ENCODE assay signal across 1 cellular context in the genomic region with DNA sequence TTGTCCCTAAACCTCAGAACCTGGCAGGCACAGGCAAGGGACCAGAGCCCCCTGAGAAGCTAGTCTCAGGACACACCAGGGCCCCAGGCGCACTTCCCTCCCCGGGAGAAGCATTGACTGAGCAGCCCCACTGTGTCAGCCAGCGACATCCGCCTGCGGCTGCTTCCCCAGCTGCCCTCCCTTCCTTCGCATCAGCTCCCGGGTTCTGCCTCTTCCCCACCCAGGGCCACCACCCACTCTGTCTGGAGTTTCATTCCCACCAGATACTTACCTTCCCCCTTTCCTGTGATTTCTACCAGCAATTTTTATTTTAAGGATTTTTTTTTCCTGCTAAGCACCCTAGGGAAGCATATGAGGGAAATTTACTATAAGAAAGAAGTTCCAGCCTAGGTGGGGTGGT.
TF ChIP-seq lines count a peak whose summit lies in the region.

No MANE protein-coding gene starts in this region.

TF ChIP-seq in GM23338, 12 proteins besides CTCF, POLR2A, EP300 and RAD21:
- TF ChIP-seq, protein P1, sequence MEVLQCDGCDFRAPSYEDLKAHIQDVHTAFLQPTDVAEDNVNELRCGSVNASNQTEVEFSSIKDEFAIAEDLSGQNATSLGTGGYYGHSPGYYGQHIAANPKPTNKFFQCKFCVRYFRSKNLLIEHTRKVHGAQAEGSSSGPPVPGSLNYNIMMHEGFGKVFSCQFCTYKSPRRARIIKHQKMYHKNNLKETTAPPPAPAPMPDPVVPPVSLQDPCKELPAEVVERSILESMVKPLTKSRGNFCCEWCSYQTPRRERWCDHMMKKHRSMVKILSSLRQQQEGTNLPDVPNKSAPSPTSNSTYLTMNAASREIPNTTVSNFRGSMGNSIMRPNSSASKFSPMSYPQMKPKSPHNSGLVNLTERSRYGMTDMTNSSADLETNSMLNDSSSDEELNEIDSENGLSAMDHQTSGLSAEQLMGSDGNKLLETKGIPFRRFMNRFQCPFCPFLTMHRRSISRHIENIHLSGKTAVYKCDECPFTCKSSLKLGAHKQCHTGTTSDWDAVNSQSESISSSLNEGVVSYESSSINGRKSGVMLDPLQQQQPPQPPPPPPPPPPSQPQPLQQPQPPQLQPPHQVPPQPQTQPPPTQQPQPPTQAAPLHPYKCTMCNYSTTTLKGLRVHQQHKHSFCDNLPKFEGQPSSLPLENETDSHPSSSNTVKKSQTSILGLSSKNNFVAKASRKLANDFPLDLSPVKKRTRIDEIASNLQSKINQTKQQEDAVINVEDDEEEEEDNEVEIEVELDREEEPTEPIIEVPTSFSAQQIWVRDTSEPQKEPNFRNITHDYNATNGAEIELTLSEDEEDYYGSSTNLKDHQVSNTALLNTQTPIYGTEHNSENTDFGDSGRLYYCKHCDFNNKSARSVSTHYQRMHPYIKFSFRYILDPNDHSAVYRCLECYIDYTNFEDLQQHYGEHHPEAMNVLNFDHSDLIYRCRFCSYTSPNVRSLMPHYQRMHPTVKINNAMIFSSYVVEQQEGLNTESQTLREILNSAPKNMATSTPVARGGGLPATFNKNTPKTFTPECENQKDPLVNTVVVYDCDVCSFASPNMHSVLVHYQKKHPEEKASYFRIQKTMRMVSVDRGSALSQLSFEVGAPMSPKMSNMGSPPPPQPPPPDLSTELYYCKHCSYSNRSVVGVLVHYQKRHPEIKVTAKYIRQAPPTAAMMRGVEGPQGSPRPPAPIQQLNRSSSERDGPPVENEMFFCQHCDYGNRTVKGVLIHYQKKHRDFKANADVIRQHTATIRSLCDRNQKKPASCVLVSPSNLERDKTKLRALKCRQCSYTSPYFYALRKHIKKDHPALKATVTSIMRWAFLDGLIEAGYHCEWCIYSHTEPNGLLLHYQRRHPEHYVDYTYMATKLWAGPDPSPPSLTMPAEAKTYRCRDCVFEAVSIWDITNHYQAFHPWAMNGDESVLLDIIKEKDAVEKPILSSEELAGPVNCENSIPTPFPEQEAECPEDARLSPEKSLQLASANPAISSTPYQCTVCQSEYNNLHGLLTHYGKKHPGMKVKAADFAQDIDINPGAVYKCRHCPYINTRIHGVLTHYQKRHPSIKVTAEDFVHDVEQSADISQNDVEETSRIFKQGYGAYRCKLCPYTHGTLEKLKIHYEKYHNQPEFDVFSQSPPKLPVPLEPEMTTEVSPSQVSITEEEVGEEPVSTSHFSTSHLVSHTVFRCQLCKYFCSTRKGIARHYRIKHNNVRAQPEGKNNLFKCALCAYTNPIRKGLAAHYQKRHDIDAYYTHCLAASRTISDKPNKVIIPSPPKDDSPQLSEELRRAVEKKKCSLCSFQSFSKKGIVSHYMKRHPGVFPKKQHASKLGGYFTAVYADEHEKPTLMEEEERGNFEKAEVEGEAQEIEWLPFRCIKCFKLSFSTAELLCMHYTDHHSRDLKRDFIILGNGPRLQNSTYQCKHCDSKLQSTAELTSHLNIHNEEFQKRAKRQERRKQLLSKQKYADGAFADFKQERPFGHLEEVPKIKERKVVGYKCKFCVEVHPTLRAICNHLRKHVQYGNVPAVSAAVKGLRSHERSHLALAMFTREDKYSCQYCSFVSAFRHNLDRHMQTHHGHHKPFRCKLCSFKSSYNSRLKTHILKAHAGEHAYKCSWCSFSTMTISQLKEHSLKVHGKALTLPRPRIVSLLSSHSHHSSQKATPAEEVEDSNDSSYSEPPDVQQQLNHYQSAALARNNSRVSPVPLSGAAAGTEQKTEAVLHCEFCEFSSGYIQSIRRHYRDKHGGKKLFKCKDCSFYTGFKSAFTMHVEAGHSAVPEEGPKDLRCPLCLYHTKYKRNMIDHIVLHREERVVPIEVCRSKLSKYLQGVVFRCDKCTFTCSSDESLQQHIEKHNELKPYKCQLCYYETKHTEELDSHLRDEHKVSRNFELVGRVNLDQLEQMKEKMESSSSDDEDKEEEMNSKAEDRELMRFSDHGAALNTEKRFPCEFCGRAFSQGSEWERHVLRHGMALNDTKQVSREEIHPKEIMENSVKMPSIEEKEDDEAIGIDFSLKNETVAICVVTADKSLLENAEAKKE (CRISPR knock-in tag; IDR thresholded peaks at IDR 0.05), result no peak
- no peak for TF ChIP-seq NANOG (IDR thresholded peaks at IDR 0.05; ENCODE audit: borderline replicate concordance)
- no peak for TF ChIP-seq EZH2 (IDR thresholded peaks at IDR 0.05; ENCODE audit: low read depth, unreplicated experiment)
- no peak for TF ChIP-seq JUNB (IDR thresholded peaks at IDR 0.05; ENCODE audit: unreplicated experiment)
- no peak for TF ChIP-seq EZH2phosphoT487 (IDR thresholded peaks at IDR 0.05; ENCODE audit: unreplicated experiment)
- no peak for TF ChIP-seq POLR2AphosphoS5 (IDR thresholded peaks at IDR 0.05; ENCODE audit: low read depth)
- TF ChIP-seq CREB1 (CRISPR knock-in tag; IDR thresholded peaks at IDR 0.05; ENCODE audit: low read depth), result no peak
- no peak for TF ChIP-seq STAT1 (IDR thresholded peaks at IDR 0.05; ENCODE audit: unreplicated experiment)
- TF ChIP-seq, protein P2, sequence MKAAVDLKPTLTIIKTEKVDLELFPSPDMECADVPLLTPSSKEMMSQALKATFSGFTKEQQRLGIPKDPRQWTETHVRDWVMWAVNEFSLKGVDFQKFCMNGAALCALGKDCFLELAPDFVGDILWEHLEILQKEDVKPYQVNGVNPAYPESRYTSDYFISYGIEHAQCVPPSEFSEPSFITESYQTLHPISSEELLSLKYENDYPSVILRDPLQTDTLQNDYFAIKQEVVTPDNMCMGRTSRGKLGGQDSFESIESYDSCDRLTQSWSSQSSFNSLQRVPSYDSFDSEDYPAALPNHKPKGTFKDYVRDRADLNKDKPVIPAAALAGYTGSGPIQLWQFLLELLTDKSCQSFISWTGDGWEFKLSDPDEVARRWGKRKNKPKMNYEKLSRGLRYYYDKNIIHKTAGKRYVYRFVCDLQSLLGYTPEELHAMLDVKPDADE (IDR thresholded peaks at IDR 0.05), result no peak
- TF ChIP-seq ZNF331 (CRISPR knock-in tag; IDR thresholded peaks at IDR 0.05; ENCODE audit: low read depth), result no peak
- TF ChIP-seq ZNF114 (CRISPR knock-in tag; IDR thresholded peaks at IDR 0.05), result no peak
- TF ChIP-seq, protein P3, sequence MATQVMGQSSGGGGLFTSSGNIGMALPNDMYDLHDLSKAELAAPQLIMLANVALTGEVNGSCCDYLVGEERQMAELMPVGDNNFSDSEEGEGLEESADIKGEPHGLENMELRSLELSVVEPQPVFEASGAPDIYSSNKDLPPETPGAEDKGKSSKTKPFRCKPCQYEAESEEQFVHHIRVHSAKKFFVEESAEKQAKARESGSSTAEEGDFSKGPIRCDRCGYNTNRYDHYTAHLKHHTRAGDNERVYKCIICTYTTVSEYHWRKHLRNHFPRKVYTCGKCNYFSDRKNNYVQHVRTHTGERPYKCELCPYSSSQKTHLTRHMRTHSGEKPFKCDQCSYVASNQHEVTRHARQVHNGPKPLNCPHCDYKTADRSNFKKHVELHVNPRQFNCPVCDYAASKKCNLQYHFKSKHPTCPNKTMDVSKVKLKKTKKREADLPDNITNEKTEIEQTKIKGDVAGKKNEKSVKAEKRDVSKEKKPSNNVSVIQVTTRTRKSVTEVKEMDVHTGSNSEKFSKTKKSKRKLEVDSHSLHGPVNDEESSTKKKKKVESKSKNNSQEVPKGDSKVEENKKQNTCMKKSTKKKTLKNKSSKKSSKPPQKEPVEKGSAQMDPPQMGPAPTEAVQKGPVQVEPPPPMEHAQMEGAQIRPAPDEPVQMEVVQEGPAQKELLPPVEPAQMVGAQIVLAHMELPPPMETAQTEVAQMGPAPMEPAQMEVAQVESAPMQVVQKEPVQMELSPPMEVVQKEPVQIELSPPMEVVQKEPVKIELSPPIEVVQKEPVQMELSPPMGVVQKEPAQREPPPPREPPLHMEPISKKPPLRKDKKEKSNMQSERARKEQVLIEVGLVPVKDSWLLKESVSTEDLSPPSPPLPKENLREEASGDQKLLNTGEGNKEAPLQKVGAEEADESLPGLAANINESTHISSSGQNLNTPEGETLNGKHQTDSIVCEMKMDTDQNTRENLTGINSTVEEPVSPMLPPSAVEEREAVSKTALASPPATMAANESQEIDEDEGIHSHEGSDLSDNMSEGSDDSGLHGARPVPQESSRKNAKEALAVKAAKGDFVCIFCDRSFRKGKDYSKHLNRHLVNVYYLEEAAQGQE (IDR thresholded peaks at IDR 0.05; ENCODE audit: unreplicated experiment), result no peak
